ENCODE assay signal across 7 cellular contexts in genomic region chr6:155786528-155786927, GRCh38.
"Had no signal": no experiment of that assay in that cellular context is flagged by ENCODE, and none has a peak within 500 bp of the region (broad histone marks: within the 10 kb centered on the region; RNA-seq: fewer than 3 reads in every experiment).

No MANE protein-coding gene starts in this region.

- H3K9me3 ChIP-seq: HAP-1 had no signal

- H2AFZ ChIP-seq: GM23248 had no signal

- H3K4me3 ChIP-seq: GM23248, HAP-1 had no signal

- DNase-seq: GM23248, GOT3, H7, HFFc6, KBM-7 had no signal

- H3K36me3 ChIP-seq: HAP-1 had no signal

- H3K27ac ChIP-seq: GM23248 had no signal

- ATAC-seq: HCT116 had no signal

- H3K9ac ChIP-seq: GM23248 had no signal
